8 cellular contexts compared by ENCODE assay signal in the genomic region with DNA sequence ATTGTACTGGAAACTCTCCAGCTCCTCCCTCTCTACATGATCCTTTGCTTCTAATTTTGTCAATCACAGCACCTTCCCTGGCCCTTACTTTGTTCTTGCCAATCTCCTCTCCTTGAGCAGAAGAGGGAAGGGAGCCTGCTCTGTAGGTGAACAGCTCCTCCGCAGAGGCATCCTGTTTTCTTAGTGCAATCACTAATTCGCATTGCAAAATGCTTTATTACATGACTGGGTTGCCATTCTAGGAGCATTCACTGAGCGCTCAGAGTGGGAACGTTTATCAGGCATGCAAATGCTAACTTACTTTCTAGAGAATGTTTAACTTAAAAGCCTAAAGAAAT. TPM values are rescaled to one million over a fixed set of nuclear protein-coding genes. Genes with fewer than 3 reads are reported as not detected.
A peak's percentile ranks its signal among the peaks of the same experiment; 100 is the strongest.
DNase-seq lines count a peak whose midpoint lies in the region; ATAC-seq and TF ChIP-seq lines count a peak whose summit lies in the region.

No MANE protein-coding gene starts in this region.

- H3K27me3 Mint-ChIP-seq in WTC11 (ENCODE audit: low read depth): peaks cover 14% of the 10 kb centered on the region

- CTCF ChIA-PET in AG04449 (lab: Yijun Ruan, JAX): interaction anchor here (0.6 to 5.3 kb wide), 71 partner anchors 9 to 1084 kb away, joined by 3 to 148 read pairs (median 6); partner anchors contain the start of genes ARL15 and GPX8
- CTCF ChIA-PET in WTC11 (lab: Charles Lee): interaction anchor here (0.6 to 3.4 kb wide), 44 partner anchors 10 to 643 kb away, joined by 3 to 55 read pairs (median 4); partner anchors contain the start of genes ARL15 and GPX8

- H3K4me1 ChIP-seq in thymus (ENCODE audit: control insufficient read depth, insufficient read depth, low read length): peaks cover 17% of the 10 kb centered on the region

- whole genome bisulfite sequencing in thymus: 6% methylated on average over 4 of the region's 4 CpGs

- peaks cover 34% of the 10 kb centered on the region for H3K4me1 Mint-ChIP-seq in WTC11

- H3K9me3 ChIP-seq in thymus (ENCODE audit: control insufficient read depth): no peaks in the 10 kb centered on the region

- POLR2A ChIA-PET in AG04449 (lab: Yijun Ruan, JAX): interaction anchor here (0.6 to 1.6 kb wide), 8 partner anchors 236 to 384 kb away, joined by 3 to 4 read pairs (median 3); no protein-coding TSS in a partner anchor
- POLR2A ChIA-PET in WTC11 (lab: Charles Lee): interaction anchor here (0.6 to 0.9 kb wide), 3 partner anchors 12 to 273 kb away, joined by 3 read pairs; no protein-coding TSS in a partner anchor

- no peaks in the 10 kb centered on the region for H3K9me3 Mint-ChIP-seq in WTC11

- H3K36me3 Mint-ChIP-seq in WTC11: peaks cover 9% of the 10 kb centered on the region; the same call in 1 of the 2 replicates

- H3K27me3 ChIP-seq in thymus (ENCODE audit: control insufficient read depth, insufficient read depth): no peaks in the 10 kb centered on the region

- no peak overlapping the region for H3K27ac ChIP-seq in thymus (ENCODE audit: low read depth)

- peak overlapping the region; percentile 52 for H3K4me3 ChIP-seq in AG04449 (ENCODE audit: low read depth, low read length)
- H3K4me3 ChIP-seq in thymus (ENCODE audit: low read length): peak overlapping the region; percentile 87

- no peaks in the 10 kb centered on the region for H3K36me3 ChIP-seq in thymus (ENCODE audit: control insufficient read depth, insufficient read depth)

- no peak for TF ChIP-seq CTCF in AG04449 (IDR thresholded peaks at IDR 0.05; ENCODE audit: insufficient read depth, low read length, missing control alignments)
- no peak for TF ChIP-seq CTCF in WTC11 (IDR thresholded peaks at IDR 0.05)

- peak overlapping the region; percentile 70 for H3K4me3 Mint-ChIP-seq in WTC11

- DNase-seq in AG04449 (ENCODE audit: low read depth, low spot score): no peak
- DNase-seq in WTC11 (ENCODE audit: low spot score): no peak
- peak; percentile 36 for DNase-seq in iPS-NIHi7 (ENCODE audit: extremely low spot score)
- DNase-seq in NCI-H2227 (lab: John Stamatoyannopoulos, UW; ENCODE audit: unreplicated experiment): no peak
- no peak for DNase-seq in NCI-H187 treated with DMSO at 0.1 percent for 48 hours (lab: John Stamatoyannopoulos, UW)

- no peak overlapping the region for H3K27ac Mint-ChIP-seq in WTC11

- peak; percentile 0 for ATAC-seq in GM21529 (IDR thresholded peaks at IDR 0.05; ENCODE audit: unreplicated experiment)
- peak; percentile 50 for ATAC-seq in WTC11
- ATAC-seq in HG02623 (IDR thresholded peaks at IDR 0.05; ENCODE audit: unreplicated experiment): no peak

TF ChIP-seq in WTC11, 78 proteins besides CTCF, POLR2A, EP300 and RAD21:
- TF ChIP-seq CREB1 (CRISPR knock-in tag; IDR thresholded peaks at IDR 0.05) (no peak), CREM (CRISPR knock-in tag; IDR thresholded peaks at IDR 0.05) (no peak), RORB (CRISPR knock-in tag; IDR thresholded peaks at IDR 0.05) (no peak), ATF1 (CRISPR knock-in tag; IDR thresholded peaks at IDR 0.05) (no peak), ZNF396 (CRISPR knock-in tag; IDR thresholded peaks at IDR 0.05; ENCODE audit: borderline replicate concordance) (no peak), NFATC4 (CRISPR knock-in tag; IDR thresholded peaks at IDR 0.05) (no peak), MXD4 (CRISPR knock-in tag; IDR thresholded peaks at IDR 0.05; ENCODE audit: borderline replicate concordance) (no peak), TCF7 (CRISPR knock-in tag; IDR thresholded peaks at IDR 0.05; ENCODE audit: low read depth) (no peak), ZNF532 (CRISPR knock-in tag; IDR thresholded peaks at IDR 0.05; ENCODE audit: borderline replicate concordance) (no peak), NFE2L1 (CRISPR knock-in tag; IDR thresholded peaks at IDR 0.05) (no peak), GTF2I (CRISPR knock-in tag; conservative IDR thresholded peaks at IDR 0.05) (no peak), EMX1 (CRISPR knock-in tag; IDR thresholded peaks at IDR 0.05) (no peak), TEAD4 (CRISPR knock-in tag; IDR thresholded peaks at IDR 0.05) (no peak)
- TF ChIP-seq, protein P1, sequence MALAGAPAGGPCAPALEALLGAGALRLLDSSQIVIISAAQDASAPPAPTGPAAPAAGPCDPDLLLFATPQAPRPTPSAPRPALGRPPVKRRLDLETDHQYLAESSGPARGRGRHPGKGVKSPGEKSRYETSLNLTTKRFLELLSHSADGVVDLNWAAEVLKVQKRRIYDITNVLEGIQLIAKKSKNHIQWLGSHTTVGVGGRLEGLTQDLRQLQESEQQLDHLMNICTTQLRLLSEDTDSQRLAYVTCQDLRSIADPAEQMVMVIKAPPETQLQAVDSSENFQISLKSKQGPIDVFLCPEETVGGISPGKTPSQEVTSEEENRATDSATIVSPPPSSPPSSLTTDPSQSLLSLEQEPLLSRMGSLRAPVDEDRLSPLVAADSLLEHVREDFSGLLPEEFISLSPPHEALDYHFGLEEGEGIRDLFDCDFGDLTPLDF (CRISPR knock-in tag; IDR thresholded peaks at IDR 0.05): no peak
- TF ChIP-seq, protein P2, sequence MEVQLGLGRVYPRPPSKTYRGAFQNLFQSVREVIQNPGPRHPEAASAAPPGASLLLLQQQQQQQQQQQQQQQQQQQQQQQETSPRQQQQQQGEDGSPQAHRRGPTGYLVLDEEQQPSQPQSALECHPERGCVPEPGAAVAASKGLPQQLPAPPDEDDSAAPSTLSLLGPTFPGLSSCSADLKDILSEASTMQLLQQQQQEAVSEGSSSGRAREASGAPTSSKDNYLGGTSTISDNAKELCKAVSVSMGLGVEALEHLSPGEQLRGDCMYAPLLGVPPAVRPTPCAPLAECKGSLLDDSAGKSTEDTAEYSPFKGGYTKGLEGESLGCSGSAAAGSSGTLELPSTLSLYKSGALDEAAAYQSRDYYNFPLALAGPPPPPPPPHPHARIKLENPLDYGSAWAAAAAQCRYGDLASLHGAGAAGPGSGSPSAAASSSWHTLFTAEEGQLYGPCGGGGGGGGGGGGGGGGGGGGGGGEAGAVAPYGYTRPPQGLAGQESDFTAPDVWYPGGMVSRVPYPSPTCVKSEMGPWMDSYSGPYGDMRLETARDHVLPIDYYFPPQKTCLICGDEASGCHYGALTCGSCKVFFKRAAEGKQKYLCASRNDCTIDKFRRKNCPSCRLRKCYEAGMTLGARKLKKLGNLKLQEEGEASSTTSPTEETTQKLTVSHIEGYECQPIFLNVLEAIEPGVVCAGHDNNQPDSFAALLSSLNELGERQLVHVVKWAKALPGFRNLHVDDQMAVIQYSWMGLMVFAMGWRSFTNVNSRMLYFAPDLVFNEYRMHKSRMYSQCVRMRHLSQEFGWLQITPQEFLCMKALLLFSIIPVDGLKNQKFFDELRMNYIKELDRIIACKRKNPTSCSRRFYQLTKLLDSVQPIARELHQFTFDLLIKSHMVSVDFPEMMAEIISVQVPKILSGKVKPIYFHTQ (CRISPR knock-in tag; IDR thresholded peaks at IDR 0.05): no peak

RNA-seq across cellular contexts. Expression of gene SNX18, which starts 0.4 kb away (rescaled TPM):
- 20.3 to 24.6 TPM (median 23.6 TPM) in 3 replicates for total RNA-seq in WTC11 (2021)
- polyA plus RNA-seq in thymus: 8.5 TPM
